ENCODE assay signal across 1 cellular context in genomic region chr5:119878712-119879111, GRCh38.
A peak's percentile ranks its signal among the peaks of the same experiment; 100 is the strongest.
TF ChIP-seq lines count a peak whose summit lies in the region.

No MANE protein-coding gene starts in this region.

TF ChIP-seq in GM23338, 12 proteins besides CTCF, POLR2A, EP300 and RAD21:
- TF ChIP-seq ZNF462 (CRISPR knock-in tag; IDR thresholded peaks at IDR 0.05) (peak; percentile 70; the same call in 1 of the 2 replicates), ZNF114 (CRISPR knock-in tag; IDR thresholded peaks at IDR 0.05) (no peak)
